Comparison of ENCODE assay signal across 9 cellular contexts in genomic region chr5:127870914-127871313, GRCh38.
A peak's percentile ranks its signal among the peaks of the same experiment; 100 is the strongest.
DNase-seq lines count a peak whose midpoint lies in the region; ATAC-seq, FAIRE-seq and TF ChIP-seq lines count a peak whose summit lies in the region.
"Had no signal": no experiment of that assay in that cellular context is flagged by ENCODE, and none has a peak within 500 bp of the region (broad histone marks: within the 10 kb centered on the region; RNA-seq: fewer than 3 reads in every experiment).

No MANE protein-coding gene starts in this region.

- no peaks in the 10 kb centered on the region for H3K9me3 ChIP-seq in endothelial cell of umbilical vein (replicated peaks; ENCODE audit: control insufficient read depth, insufficient read depth, low read length)
- no peaks in the 10 kb centered on the region for H3K9me3 ChIP-seq in OCI-LY7 (ENCODE audit: low read length)

- H4K20me1 ChIP-seq in endothelial cell of umbilical vein (replicated peaks; ENCODE audit: control insufficient read depth, extremely low read depth, insufficient read depth, low read length): no peaks in the 10 kb centered on the region
- H4K20me1 ChIP-seq in OCI-LY7 (ENCODE audit: insufficient read depth, low read length): no peaks in the 10 kb centered on the region

- H3K9me3 Mint-ChIP-seq in activated naive CD4-positive, alpha-beta T cell treated with anti-CD3 and anti-CD28 coated beads, Interleukin-2, amount 50 U/mL, for 72 hours: no peaks in the 10 kb centered on the region
- H3K9me3 Mint-ChIP-seq: dendritic cell treated with granulocyte-macrophage colony-stimulating factor and Interleukin-4, amounts not matched to agents 40 ng/mL and 50 ng/mL, for 4 days had no signal

- no peaks in the 10 kb centered on the region for H3K9me1 ChIP-seq in endothelial cell of umbilical vein (replicated peaks; ENCODE audit: control insufficient read depth, extremely low read depth, insufficient read depth, low read length)

- peaks cover 0 to 7% of the 10 kb centered on the region in 2 experiments for H3K27me3 ChIP-seq in endothelial cell of umbilical vein (ENCODE audit: control insufficient read depth in 2 of 2, insufficient read depth in 2 of 2, low read length in 2 of 2)

- FAIRE-seq in endothelial cell of umbilical vein (lab: Jason Lieb, UNC) (peak; percentile 28), frontal cortex (lab: Jason Lieb, UNC) (no peak)

- dilution Hi-C loops in endothelial cell of umbilical vein (cut with MboI; ENCODE audit: extremely low pct_ligation_motif_present, low sequenced_read_pairs): no loop called here

- no peak overlapping the region for H3K27ac Mint-ChIP-seq in activated naive CD4-positive, alpha-beta T cell treated with anti-CD3 and anti-CD28 coated beads, Interleukin-2, amount 50 U/mL, for 72 hours
- H3K27ac Mint-ChIP-seq: dendritic cell treated with granulocyte-macrophage colony-stimulating factor and Interleukin-4, amounts not matched to agents 40 ng/mL and 50 ng/mL, for 4 days had no signal

- CTCF ChIA-PET in endothelial cell of umbilical vein (lab: Charles Lee): interaction anchor here (0.9 to 2.5 kb wide), 8 partner anchors 7 to 331 kb away, joined by 3 to 10 read pairs (median 4); no protein-coding TSS in a partner anchor
- CTCF ChIA-PET in OCI-LY7 (lab: Charles Lee; ENCODE audit: unreplicated experiment): no interaction called here

- no peaks in the 10 kb centered on the region for H3K36me3 ChIP-seq in endothelial cell of umbilical vein (ENCODE audit: control insufficient read depth in 2 of 2, extremely low read depth in 1 of 2, insufficient read depth in 2 of 2, low read length in 2 of 2)
- H3K36me3 ChIP-seq in OCI-LY7 (ENCODE audit: insufficient read depth, low read length): no peaks in the 10 kb centered on the region

- POLR2A ChIA-PET in endothelial cell of umbilical vein (lab: Charles Lee): interaction anchor here (1.0 to 1.8 kb wide), 2 partner anchors 90 to 213 kb away, joined by 3 to 5 read pairs; partner anchors contain the start of gene SLC12A2
- POLR2A ChIA-PET in OCI-LY7 (lab: Charles Lee): no interaction called here

- no peak for TF ChIP-seq POLR2A in endothelial cell of umbilical vein (IDR thresholded peaks at IDR 0.05; ENCODE audit: low read depth, low read length)

- H3K9me2 ChIP-seq in OCI-LY7 (ENCODE audit: insufficient read depth, low read length): no peaks in the 10 kb centered on the region

- H3K79me2 ChIP-seq in endothelial cell of umbilical vein (ENCODE audit: control insufficient read depth, insufficient read depth, low read length) (no peaks in the 10 kb centered on the region), OCI-LY7 (ENCODE audit: insufficient read depth, low read depth, low read length) (no peaks in the 10 kb centered on the region)

- intact Hi-C loops in endothelial cell of umbilical vein (cut with micrococcal nuclease) (loop anchor here (1.0 to 10.0 kb wide), 4 partner anchors 8 to 954 kb away; no protein-coding TSS in a partner anchor), OCI-LY7 (cut with micrococcal nuclease; ENCODE audit: unreplicated experiment) (no loop called here)

- H3K9ac ChIP-seq in endothelial cell of umbilical vein (replicated peaks; ENCODE audit: extremely low read depth, insufficient read depth, low read length): peak overlapping the region; percentile 69

- no peaks in the 10 kb centered on the region for H3K36me3 Mint-ChIP-seq in activated naive CD4-positive, alpha-beta T cell treated with anti-CD3 and anti-CD28 coated beads, Interleukin-2, amount 50 U/mL, for 72 hours

- H3K4me3 ChIP-seq in endothelial cell of umbilical vein (replicated peaks in 1 of 3; ENCODE audit: insufficient read depth in 1 of 3, low read depth in 1 of 3, low read length in 3 of 3) (no peak overlapping the region), OCI-LY7 (ENCODE audit: low read depth, low read length, poor library complexity, severe bottlenecking) (no peak overlapping the region)

- no peak for TF ChIP-seq CTCF in endothelial cell of umbilical vein (IDR thresholded peaks at IDR 0.05; ENCODE audit: extremely low read depth in 1 of 2, insufficient read depth in 1 of 2, low read depth in 1 of 2, low read length in 2 of 2)
- no peak for TF ChIP-seq CTCF in OCI-LY7 (conservative IDR thresholded peaks at IDR 0.05; ENCODE audit: low read length)

- H3K4me2 ChIP-seq in endothelial cell of umbilical vein (ENCODE audit: insufficient read depth, low read length): peak overlapping the region; percentile 53
- H3K4me2 ChIP-seq in OCI-LY7 (ENCODE audit: low read length): no peak overlapping the region

- H2AFZ ChIP-seq in endothelial cell of umbilical vein (ENCODE audit: low read depth, low read length) (no peak overlapping the region), OCI-LY7 (ENCODE audit: low read length) (no peak overlapping the region)

- ATAC-seq in GM19023 (IDR thresholded peaks at IDR 0.05; ENCODE audit: unreplicated experiment): peak; percentile 48
- peak; percentile 43 for ATAC-seq in HG03103 (IDR thresholded peaks at IDR 0.05; ENCODE audit: low read depth, unreplicated experiment)
- ATAC-seq in activated naive CD4-positive, alpha-beta T cell treated with anti-CD3 and anti-CD28 coated beads, Interleukin-2, amount 50 U/mL, for 72 hours: no peak

- BruUV-seq in endothelial cell of umbilical vein (replicated peaks; lab: Mats Ljungman, UMichigan): no TSS peak
- no TSS peak for BruUV-seq in OCI-LY7 (replicated peaks; lab: Mats Ljungman, UMichigan)

- peak overlapping the region; percentile 98 for H3K27ac ChIP-seq in endothelial cell of umbilical vein (ENCODE audit: insufficient read depth, low read depth, low read length)
- no peak overlapping the region for H3K27ac ChIP-seq in OCI-LY7 (ENCODE audit: low read depth, low read length, poor library complexity, severe bottlenecking)

- H3K4me1 ChIP-seq in endothelial cell of umbilical vein (ENCODE audit: control insufficient read depth, extremely low read depth, insufficient read depth, low read length) (peaks cover 28% of the 10 kb centered on the region), OCI-LY7 (ENCODE audit: insufficient read depth, low read length, poor library complexity, severe bottlenecking) (no peaks in the 10 kb centered on the region)

- DNase-seq in endothelial cell of umbilical vein (ENCODE audit: low read depth, low spot score): peak; percentile 61
- peak; percentile 27 for DNase-seq in putamen (ENCODE audit: low spot score)
- no peak for DNase-seq in NCI-H2081 treated with DMSO at 0.1 percent for 48 hours (lab: John Stamatoyannopoulos, UW)
- DNase-seq in frontal cortex (ENCODE audit: low spot score in 2 of 2): no peak
- DNase-seq in OCI-LY7 (ENCODE audit: low spot score): no peak
- no peak for DNase-seq in activated naive CD4-positive, alpha-beta T cell treated with anti-CD3 and anti-CD28 coated beads, Interleukin-2, amount 50 U/mL, for 72 hours (ENCODE audit: low spot score in 2 of 2)

TF ChIP-seq in endothelial cell of umbilical vein, 7 proteins besides CTCF, POLR2A, EP300 and RAD21:
- TF ChIP-seq POLR2AphosphoS5 (IDR thresholded peaks at IDR 0.05; ENCODE audit: insufficient read depth, low read depth, low read length): no peak
- TF ChIP-seq EZH2 (IDR thresholded peaks at IDR 0.05; ENCODE audit: borderline replicate concordance, low read depth, low read length, severe bottlenecking): no peak
- no peak for TF ChIP-seq MAX (IDR thresholded peaks at IDR 0.05; ENCODE audit: insufficient read depth, insufficient read length)
- no peak for TF ChIP-seq JUN (IDR thresholded peaks at IDR 0.05; ENCODE audit: borderline replicate concordance, insufficient read depth, insufficient read length, low read depth)
- no peak for TF ChIP-seq MYC (IDR thresholded peaks at IDR 0.05; ENCODE audit: low read depth, low read length)
- TF ChIP-seq GATA2 (IDR thresholded peaks at IDR 0.05; ENCODE audit: insufficient read depth, insufficient read length, low read depth, low read length): no peak
- TF ChIP-seq FOS (IDR thresholded peaks at IDR 0.05; ENCODE audit: borderline replicate concordance, insufficient read depth, low read length): no peak
TF ChIP-seq in endothelial cell of umbilical vein: peak in this region for 0.

Comparison
In these comparisons a context has a peak if more than half of its experiments do, and no peak if none do; other contexts are left out.
1. ATAC-seq: peak in GM19023 (single experiment) and HG03103 (single experiment); none in activated naive CD4-positive, alpha-beta T cell treated with anti-CD3 and anti-CD28 coated beads, Interleukin-2, amount 50 U/mL, for 72 hours (0 of 2).
2. DNase-seq: peak in endothelial cell of umbilical vein (single experiment) and putamen (single experiment); none in NCI-H2081 treated with DMSO at 0.1 percent for 48 hours (single experiment), frontal cortex (0 of 2), OCI-LY7 (single experiment) and activated naive CD4-positive, alpha-beta T cell treated with anti-CD3 and anti-CD28 coated beads, Interleukin-2, amount 50 U/mL, for 72 hours (0 of 2).